ENCODE assay signal across 8 cellular contexts in genomic region chrX:48957477-48957826, GRCh38. TPM values are rescaled to one million over a fixed set of nuclear protein-coding genes. Genes with fewer than 3 reads are reported as not detected.
DNase-seq lines count a peak whose midpoint lies in the region; ATAC-seq, FAIRE-seq and TF ChIP-seq lines count a peak whose summit lies in the region.

A gene with protein sequence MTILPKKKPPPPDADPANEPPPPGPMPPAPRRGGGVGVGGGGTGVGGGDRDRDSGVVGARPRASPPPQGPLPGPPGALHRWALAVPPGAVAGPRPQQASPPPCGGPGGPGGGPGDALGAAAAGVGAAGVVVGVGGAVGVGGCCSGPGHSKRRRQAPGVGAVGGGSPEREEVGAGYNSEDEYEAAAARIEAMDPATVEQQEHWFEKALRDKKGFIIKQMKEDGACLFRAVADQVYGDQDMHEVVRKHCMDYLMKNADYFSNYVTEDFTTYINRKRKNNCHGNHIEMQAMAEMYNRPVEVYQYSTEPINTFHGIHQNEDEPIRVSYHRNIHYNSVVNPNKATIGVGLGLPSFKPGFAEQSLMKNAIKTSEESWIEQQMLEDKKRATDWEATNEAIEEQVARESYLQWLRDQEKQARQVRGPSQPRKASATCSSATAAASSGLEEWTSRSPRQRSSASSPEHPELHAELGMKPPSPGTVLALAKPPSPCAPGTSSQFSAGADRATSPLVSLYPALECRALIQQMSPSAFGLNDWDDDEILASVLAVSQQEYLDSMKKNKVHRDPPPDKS (minus strand): TSS chrX:48957607. CDS start chrX:48957570, 37 bp downstream.

- H3K4me1 Mint-ChIP-seq in CD8-positive, alpha-beta memory T cell = peaks cover 31 to 61% (median 42%) of the 10 kb centered on the region in 3 donors

- peak; percentile 34 for ATAC-seq in GM21360 (IDR thresholded peaks at IDR 0.05; ENCODE audit: unreplicated experiment)

- CTCF ChIA-PET in CD8-positive, alpha-beta memory T cell (lab: Charles Lee) = interaction anchor here (1.1 to 2.6 kb wide), 5 partner anchors 11 to 45 kb away, joined by 3 to 7 read pairs (median 4); partner anchors contain the start of genes GRIPAP1 and PIM2

- intact Hi-C loops in ascending aorta (cut with DNase I) = loop anchor here (1.0 to 5.0 kb wide), 2 partner anchors 38 to 155 kb away; partner anchors contain the start of genes HDAC6 and PIM2

- peaks cover 0 to 28% (median 0%) of the 10 kb centered on the region in 3 donors for H3K36me3 Mint-ChIP-seq in CD8-positive, alpha-beta memory T cell

- peak within 1 kb of the TSS; percentile 100 for H3K27ac Mint-ChIP-seq in CD8-positive, alpha-beta memory T cell

- FAIRE-seq in small intestine (lab: Jason Lieb, UNC) = no peak

- POLR2A ChIA-PET in CD8-positive, alpha-beta memory T cell (lab: Charles Lee) = interaction anchor here (1.3 to 3.2 kb wide), 9 partner anchors 20 to 1121 kb away, joined by 4 to 16 read pairs (median 7); partner anchors contain the start of genes PIM2, PQBP1, SLC35A2 and TFE3

- peak within 1 kb of the TSS; percentile 100 for H3K27ac ChIP-seq in CD8-positive, alpha-beta memory T cell (ENCODE audit: low read depth, low read length)
- peak within 1 kb of the TSS; percentile 99 for H3K27ac ChIP-seq in HUES48 (ENCODE audit: low read depth, low read length)
- H3K27ac ChIP-seq in ascending aorta = peak within 1 kb of the TSS; percentile 90 to 92
- peak within 1 kb of the TSS; percentile 90 to 100 for H3K27ac ChIP-seq in small intestine (ENCODE audit: low read depth in 1 of 2, low read length in 1 of 2)

- H3K9me3 ChIP-seq in CD8-positive, alpha-beta memory T cell (ENCODE audit: low read length) = no peaks in the 10 kb centered on the region
- H3K9me3 ChIP-seq in HUES48 (ENCODE audit: control insufficient read depth, insufficient read depth, low read length) (peaks cover 55% of the 10 kb centered on the region), ascending aorta (peaks cover 0 to 3% of the 10 kb centered on the region in 2 donors), iPS-18c (ENCODE audit: control insufficient read depth, insufficient read depth, low read length) (peaks cover 5% of the 10 kb centered on the region), small intestine (ENCODE audit: control insufficient read depth, low read depth) (no peaks in the 10 kb centered on the region)

- TF ChIP-seq CTCF in ascending aorta (IDR thresholded peaks at IDR 0.05) = no peak

- H3K4me1 ChIP-seq in CD8-positive, alpha-beta memory T cell (ENCODE audit: insufficient read depth, low read length) = peaks cover 46% of the 10 kb centered on the region
- H3K4me1 ChIP-seq in HUES48 (ENCODE audit: control insufficient read depth, insufficient read depth, low read length) = no peaks in the 10 kb centered on the region
- H3K4me1 ChIP-seq in ascending aorta = no peaks in the 10 kb centered on the region
- H3K4me1 ChIP-seq in small intestine (ENCODE audit: control insufficient read depth in 2 of 2, insufficient read depth in 1 of 2, low read depth in 1 of 2, low read length in 1 of 2) = peaks cover 0 to 6% of the 10 kb centered on the region in 2 donors

- H3K4me3 Mint-ChIP-seq in CD8-positive, alpha-beta memory T cell = peak within 1 kb of the TSS; percentile 97 to 99 (median 99)

- peaks cover 0 to 11% of the 10 kb centered on the region in 2 donors for H3K27me3 Mint-ChIP-seq in CD8-positive, alpha-beta memory T cell

- peak; percentile 68 to 89 (median 85) for DNase-seq in CD8-positive, alpha-beta memory T cell
- DNase-seq in T-helper 1 cell = peak in 3 of 5 donors; percentile 54 to 67 (median 58)
- no peak for DNase-seq in ascending aorta (ENCODE audit: low spot score in 2 of 2)
- DNase-seq in small intestine = no peak
- no peak for DNase-seq in GDM1 (lab: John Stamatoyannopoulos, UW)

- 0 to 64% (median 25%) methylated on average over 17 to 53 of the region's 53 CpGs for WGBS in small intestine, 3 donors

- H3K4me3 ChIP-seq in CD8-positive, alpha-beta memory T cell (ENCODE audit: low read length) = peak within 1 kb of the TSS; percentile 88
- H3K4me3 ChIP-seq in HUES48 (ENCODE audit: low read depth, low read length) = peak within 1 kb of the TSS; percentile 92
- peak within 1 kb of the TSS; percentile 58 to 86 for H3K4me3 ChIP-seq in ascending aorta
- peak within 1 kb of the TSS; percentile 42 for H3K4me3 ChIP-seq in iPS-18c (ENCODE audit: insufficient read depth, low read depth, low read length)
- H3K4me3 ChIP-seq in small intestine (ENCODE audit: low read depth in 1 of 2, low read length in 2 of 2) = peak within 1 kb of the TSS; percentile 57 to 73

- H3K36me3 ChIP-seq in CD8-positive, alpha-beta memory T cell (ENCODE audit: insufficient read depth, low read length) = no peaks in the 10 kb centered on the region
- peaks cover 30% of the 10 kb centered on the region for H3K36me3 ChIP-seq in HUES48 (ENCODE audit: control insufficient read depth, insufficient read depth, low read length)
- H3K36me3 ChIP-seq in ascending aorta = peaks cover 3 to 4% of the 10 kb centered on the region in 2 donors
- no peaks in the 10 kb centered on the region for H3K36me3 ChIP-seq in small intestine (ENCODE audit: control insufficient read depth in 2 of 2, insufficient read depth in 2 of 2, low read length in 2 of 2)

- no peaks in the 10 kb centered on the region for H3K27me3 ChIP-seq in CD8-positive, alpha-beta memory T cell (ENCODE audit: insufficient read depth, low read length, poor library complexity, severe bottlenecking)
- H3K27me3 ChIP-seq in HUES48 (ENCODE audit: control insufficient read depth, insufficient read depth, low read length) (no peaks in the 10 kb centered on the region), ascending aorta (no peaks in the 10 kb centered on the region), small intestine (ENCODE audit: control insufficient read depth in 2 of 2, insufficient read depth in 2 of 2, low read length in 2 of 2) (no peaks in the 10 kb centered on the region)

- H3K9me3 Mint-ChIP-seq in CD8-positive, alpha-beta memory T cell = no peaks in the 10 kb centered on the region

- peak within 1 kb of the TSS; percentile 74 for H3K9ac ChIP-seq in HUES48 (ENCODE audit: low read depth, low read length)

RNA-seq across cellular contexts. Expression of the gene that starts here (rescaled TPM):
- total RNA-seq in CD8-positive, alpha-beta memory T cell = 10 to 100 TPM; 67.3 to 69.1 TPM
- 47.5 TPM for polyA plus RNA-seq in CD8-positive, alpha-beta memory T cell
- 72.3 TPM for total RNA-seq in ascending aorta
- polyA plus RNA-seq in small intestine = 10 to 100 TPM; 28.3 to 57.5 (median 37.0) TPM

Comparison
In these comparisons a context has a peak if more than half of its experiments do, and no peak if none do; other contexts are left out.
1. DNase-seq: peak in CD8-positive, alpha-beta memory T cell (5 of 5) and T-helper 1 cell (3 of 5); none in ascending aorta (0 of 2), small intestine (single experiment) and GDM1 (single experiment).
2. H3K4me3 ChIP-seq: peak in every context shown above with its lines; median percentile 92 in HUES48; 88 in CD8-positive, alpha-beta memory T cell; 72 in ascending aorta; 65 in small intestine; 42 in iPS-18c.
3. Peak in every context shown above with its lines, with median percentiles within 50 percentile points of each other: H3K27ac ChIP-seq.